In genomic region chr4:35491093-35491492, GRCh38 we compare ENCODE assay signal across 34 cellular contexts.
"Had no signal": no experiment of that assay in that cellular context is flagged by ENCODE, and none has a peak within 500 bp of the region (broad histone marks: within the 10 kb centered on the region; RNA-seq: fewer than 3 reads in every experiment).

No MANE protein-coding gene starts in this region.

- H3K9ac ChIP-seq: KMS-11 had no signal

- H3K36me3 ChIP-seq: MG63 had no signal

- H3K4me3 ChIP-seq: MG63 had no signal

- H3K27me3 ChIP-seq: MG63 had no signal

- H3K4me2 ChIP-seq: KMS-11 had no signal

- H3K27ac ChIP-seq: KMS-11 had no signal

- DNase-seq: Karpas-422, Kasumi-1, MG63, MM.1S, MV-4-11, NCI-H1048, NCI-H1092, NCI-H1092 treated with DMSO at 0.1 percent for 48 hours, NCI-H1105, NCI-H1105 treated with DMSO at 0.1 percent for 48 hours, NCI-H1417, NCI-H1417 treated with DMSO at 0.1 percent for 48 hours, NCI-H1436, NCI-H1436 treated with DMSO at 0.1 percent for 48 hours, NCI-H146, NCI-H1694, NCI-H1694 treated with DMSO at 0.1 percent for 48 hours, NCI-H187, NCI-H187 treated with DMSO at 0.1 percent for 48 hours, NCI-H1930, NCI-H2029, NCI-H2029 treated with DMSO at 0.1 percent for 48 hours, NCI-H2081, NCI-H2081 treated with DMSO at 0.1 percent for 48 hours, NCI-H2107, NCI-H2171, NCI-H2171 treated with DMSO at 0.1 percent for 48 hours, NCI-H2227 treated with DMSO at 0.1 percent for 48 hours, NCI-H226, NCI-H345, NCI-H446, NCI-H446 treated with DMSO at 0.1 percent for 48 hours, NCI-H510A had no signal

- H3K9me3 ChIP-seq: MG63 had no signal
